ENCODE assay signal across 21 cellular contexts in the genomic region with DNA sequence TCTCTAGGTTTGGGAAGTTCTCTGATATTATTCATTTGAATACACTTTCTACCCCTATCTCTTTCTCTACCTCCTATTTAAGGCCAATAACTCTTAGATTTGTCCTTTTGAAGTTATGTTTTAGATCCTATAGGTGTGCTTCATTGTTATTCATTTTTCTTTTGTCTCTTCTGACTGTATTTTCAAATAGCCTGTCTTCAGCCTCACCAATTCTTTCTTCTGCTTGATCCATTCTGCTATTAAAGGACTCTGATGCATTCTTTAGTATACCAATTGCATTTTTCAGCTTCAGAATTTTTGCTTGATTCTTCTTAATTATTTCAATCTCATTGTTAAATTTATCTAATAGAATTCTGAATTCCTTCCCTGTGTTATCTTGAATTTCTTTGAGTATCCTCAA.
DNase-seq lines count a peak whose midpoint lies in the region; ATAC-seq, FAIRE-seq and TF ChIP-seq lines count a peak whose summit lies in the region.
"Had no signal": no experiment of that assay in that cellular context is flagged by ENCODE, and none has a peak within 500 bp of the region (broad histone marks: within the 10 kb centered on the region; RNA-seq: fewer than 3 reads in every experiment).

No MANE protein-coding gene starts in this region.

- intact Hi-C loops in HepG2 (cut with micrococcal nuclease; ENCODE audit: unreplicated experiment) (no loop called here), right lobe of liver (cut with DNase I) (no loop called here)

- POLR2A ChIA-PET in SK-N-SH (lab: Yijun Ruan, JAX) (no interaction called here), HepG2 (lab: Yijun Ruan, JAX) (no interaction called here)

- no peaks in the 10 kb centered on the region for H3K9me2 ChIP-seq in SK-N-SH

- no peak for TF ChIP-seq CTCF in SK-N-SH (IDR thresholded peaks at IDR 0.05)
- no peak for TF ChIP-seq CTCF in HepG2 (CRISPR knock-in tag; IDR thresholded peaks at IDR 0.05)
- TF ChIP-seq CTCF in right lobe of liver (IDR thresholded peaks at IDR 0.05), result no peak
- TF ChIP-seq CTCF in mesothelial cell of epicardium (IDR thresholded peaks at IDR 0.05; ENCODE audit: unreplicated experiment), result no peak

- no peak overlapping the region for H3K4me2 ChIP-seq in SK-N-SH
- no peak overlapping the region for H3K4me2 ChIP-seq in HepG2 (ENCODE audit: low read depth, low read length)
- H3K4me2 ChIP-seq: A549; BLaER1 treated with 17β-estradiol and CSF1 and Interleukin-3, amounts not matched to agents 10 nM and 100 nM had no signal

- H3K27ac ChIP-seq in SK-N-SH (ENCODE audit: low read depth in 2 of 2, low read length in 1 of 2) (no peak overlapping the region), HepG2 (ENCODE audit: extremely low read length, insufficient read depth, low read length) (no peak overlapping the region), right lobe of liver (no peak overlapping the region)
- H3K27ac ChIP-seq: 22Rv1; A549; BLaER1 treated with 17β-estradiol and CSF1 and Interleukin-3, amounts not matched to agents 10 nM and 100 nM; C4-2B had no signal

- peaks cover 11% of the 10 kb centered on the region for H3F3A ChIP-seq in SK-N-SH (replicated peaks; ENCODE audit: insufficient read depth)

- no peak for TF ChIP-seq RAD21 in SK-N-SH (IDR thresholded peaks at IDR 0.05; ENCODE audit: low read length)
- TF ChIP-seq RAD21 in HepG2 (CRISPR knock-in tag; IDR thresholded peaks at IDR 0.05), result no peak

- no peak for TF ChIP-seq EP300 in SK-N-SH (IDR thresholded peaks at IDR 0.05; ENCODE audit: borderline replicate concordance in 1 of 2, low read depth in 1 of 2, low read length in 1 of 2)
- no peak for TF ChIP-seq EP300 in HepG2 (IDR thresholded peaks at IDR 0.05; ENCODE audit: low read depth in 2 of 2, low read length in 2 of 2)
- TF ChIP-seq EP300 in HepG2 (CRISPR knock-in tag; IDR thresholded peaks at IDR 0.05; ENCODE audit: borderline replicate concordance), result no peak

- in situ Hi-C loops in HepG2 (cut with HindIII; ENCODE audit: extremely low pct_ligation_motif_present, low pct_unique_long_range_greater_than_20kb), result no loop called here

- no peak overlapping the region for H3K27ac Mint-ChIP-seq in mesothelial cell of epicardium
- H3K27ac Mint-ChIP-seq: B cell; CD4-positive, alpha-beta T cell; CD8-positive, alpha-beta T cell had no signal

- no peak for FAIRE-seq in HepG2 (lab: Jason Lieb, UNC)
- FAIRE-seq: A549, D721Med, G401.6, GM12891, GM19239 had no signal

- H3K4me1 ChIP-seq in SK-N-SH (ENCODE audit: control insufficient read depth in 1 of 2, insufficient read depth in 2 of 2, low read depth in 1 of 2, low read length in 1 of 2) (peaks cover 8 to 16% of the 10 kb centered on the region in 2 experiments; a peak in 3 of 4 replicates), HepG2 (ENCODE audit: insufficient read depth, low read length) (no peaks in the 10 kb centered on the region), right lobe of liver (no peaks in the 10 kb centered on the region)
- H3K4me1 ChIP-seq: BLaER1 treated with 17β-estradiol and CSF1 and Interleukin-3, amounts not matched to agents 10 nM and 100 nM had no signal

- no peak overlapping the region for H3K4me3 ChIP-seq in SK-N-SH (ENCODE audit: low read depth in 2 of 2, low read length in 1 of 2)
- H3K4me3 ChIP-seq in HepG2 (replicated peaks in 1 of 3; ENCODE audit: insufficient read depth in 1 of 3, low read depth in 2 of 3, low read length in 3 of 3), result no peak overlapping the region
- H3K4me3 ChIP-seq in right lobe of liver, result no peak overlapping the region
- H3K4me3 ChIP-seq: A549; BLaER1 treated with 17β-estradiol and CSF1 and Interleukin-3, amounts not matched to agents 10 nM and 100 nM had no signal

- BruUV-seq in HepG2 (replicated peaks; lab: Mats Ljungman, UMichigan), result no TSS peak

- H3K27me3 Mint-ChIP-seq in mesothelial cell of epicardium (ENCODE audit: low read depth), result no peaks in the 10 kb centered on the region
- H3K27me3 Mint-ChIP-seq: B cell; CD4-positive, alpha-beta T cell had no signal

- peaks cover 20% of the 10 kb centered on the region for H3K9me3 ChIP-seq in SK-N-SH
- H3K9me3 ChIP-seq in HepG2 (ENCODE audit: low read length), result peaks cover 14% of the 10 kb centered on the region; the same call in 1 of the 2 replicates
- H3K9me3 ChIP-seq in right lobe of liver, result no peaks in the 10 kb centered on the region

- H3K36me3 ChIP-seq in SK-N-SH (replicated peaks in 1 of 2; ENCODE audit: control insufficient read depth in 1 of 2, insufficient read depth in 2 of 2, low read length in 1 of 2) (no peaks in the 10 kb centered on the region), HepG2 (replicated peaks in 1 of 2; ENCODE audit: control insufficient read depth in 1 of 2, insufficient read depth in 2 of 2, low read length in 2 of 2) (no peaks in the 10 kb centered on the region), right lobe of liver (no peaks in the 10 kb centered on the region)
- H3K36me3 ChIP-seq: BLaER1 treated with 17β-estradiol and CSF1 and Interleukin-3, amounts not matched to agents 10 nM and 100 nM had no signal

- no peaks in the 10 kb centered on the region for H3K27me3 ChIP-seq in SK-N-SH (ENCODE audit: insufficient read depth)
- H3K27me3 ChIP-seq in HepG2 (ENCODE audit: control insufficient read depth in 1 of 2, insufficient read depth in 2 of 2, low read length in 2 of 2), result no peaks in the 10 kb centered on the region
- H3K27me3 ChIP-seq in right lobe of liver, result no peaks in the 10 kb centered on the region
- H3K27me3 ChIP-seq: BLaER1 treated with 17β-estradiol and CSF1 and Interleukin-3, amounts not matched to agents 10 nM and 100 nM had no signal

- no peak overlapping the region for H3K4me3 Mint-ChIP-seq in mesothelial cell of epicardium
- H3K4me3 Mint-ChIP-seq: B cell; CD4-positive, alpha-beta T cell; CD8-positive, alpha-beta T cell had no signal

- CTCF ChIA-PET in SK-N-SH (lab: Yijun Ruan, JAX) (interaction anchor here (0.9 kb wide), 1 partner anchor 45 kb away, joined by 3 read pairs; no protein-coding TSS in a partner anchor), HepG2 (lab: Yijun Ruan, JAX; ENCODE audit: low intra/inter-chr PET ratio, low total read pairs) (no interaction called here)

- peaks cover 44% of the 10 kb centered on the region for H3K36me3 Mint-ChIP-seq in mesothelial cell of epicardium

- H3K79me2 ChIP-seq in SK-N-SH (ENCODE audit: insufficient read depth) (no peaks in the 10 kb centered on the region), HepG2 (ENCODE audit: insufficient read depth, low read length) (no peaks in the 10 kb centered on the region)

- TF ChIP-seq POLR2A in HepG2 (IDR thresholded peaks at IDR 0.05; ENCODE audit: insufficient read depth in 1 of 2, low read depth in 2 of 2, low read length in 2 of 2) (no peak), right lobe of liver (IDR thresholded peaks at IDR 0.05) (no peak)

- no peak overlapping the region for H2AFZ ChIP-seq in SK-N-SH (ENCODE audit: low read depth)
- H2AFZ ChIP-seq in HepG2 (ENCODE audit: low read length), result no peak overlapping the region

- H3K4me1 Mint-ChIP-seq in mesothelial cell of epicardium, result peaks cover 14% of the 10 kb centered on the region
- H3K4me1 Mint-ChIP-seq: B cell had no signal

- ATAC-seq in SK-N-SH treated with all-trans-retinoic acid at 6 μM for 48 hours (no peak), HepG2 (no peak), right lobe of liver (no peak)
- ATAC-seq: A549; CD8-positive, alpha-beta T cell had no signal

- no peak overlapping the region for H3K9ac ChIP-seq in SK-N-SH
- H3K9ac ChIP-seq in HepG2 (ENCODE audit: insufficient read depth, low read depth, low read length), result no peak overlapping the region
- H3K9ac ChIP-seq: BLaER1 treated with 17β-estradiol and CSF1 and Interleukin-3, amounts not matched to agents 10 nM and 100 nM had no signal

- peaks cover 60% of the 10 kb centered on the region for H3K9me3 Mint-ChIP-seq in mesothelial cell of epicardium

- DNase-seq in SK-N-SH, result no peak
- DNase-seq in HepG2 (ENCODE audit: low spot score), result no peak
- no peak for DNase-seq in right lobe of liver
- no peak for DNase-seq in mesothelial cell of epicardium (ENCODE audit: low spot score in 2 of 2, unreplicated experiment in 2 of 2)
- DNase-seq: AML-193; Caco-2; Calu3; CD4-positive, alpha-beta T cell; CD8-positive, alpha-beta T cell; DMS79 treated with DMSO at 0.1 percent for 48 hours; GF-D8 had no signal

- H4K20me1 ChIP-seq in SK-N-SH (ENCODE audit: insufficient read depth), result no peaks in the 10 kb centered on the region
- no peaks in the 10 kb centered on the region for H4K20me1 ChIP-seq in HepG2 (ENCODE audit: insufficient read depth, low read length)
- H4K20me1 ChIP-seq: BLaER1 treated with 17β-estradiol and CSF1 and Interleukin-3, amounts not matched to agents 10 nM and 100 nM had no signal

TF ChIP-seq in SK-N-SH treated with all-trans-retinoic acid at 6 μM for 48 hours, 23 proteins besides CTCF, POLR2A, EP300 and RAD21:
- TF ChIP-seq ZFP30 (CRISPR knock-in tag; IDR thresholded peaks at IDR 0.05) (peak; percentile 55; the same call in 1 of the 2 replicates), TOX (CRISPR knock-in tag; IDR thresholded peaks at IDR 0.05; ENCODE audit: borderline replicate concordance) (no peak)
TF ChIP-seq in SK-N-SH treated with all-trans-retinoic acid at 6 μM for 48 hours: peak in this region for 1.

TF ChIP-seq in SK-N-SH, 30 proteins besides CTCF, POLR2A, EP300 and RAD21:
- no peak for TF ChIP-seq JUND (IDR thresholded peaks at IDR 0.05)

TF ChIP-seq in HepG2, 621 proteins besides CTCF, POLR2A, EP300 and RAD21:
- TF ChIP-seq NFATC3 (CRISPR knock-in tag; IDR thresholded peaks at IDR 0.05) (no peak), HDAC6 (IDR thresholded peaks at IDR 0.05; ENCODE audit: low read depth, low read length) (no peak), ZNF160 (CRISPR knock-in tag; IDR thresholded peaks at IDR 0.05) (peak; percentile 71; the same call in 1 of the 2 replicates)
